8 cellular contexts compared by ENCODE assay signal in genomic region chr11:110711776-110712642, GRCh38. TPM values are rescaled to one million over a fixed set of nuclear protein-coding genes. Genes with fewer than 3 reads are reported as not detected.
A peak's percentile ranks its signal among the peaks of the same experiment; 100 is the strongest.
DNase-seq lines count a peak whose midpoint lies in the region; ATAC-seq and TF ChIP-seq lines count a peak whose summit lies in the region.

A gene with protein sequence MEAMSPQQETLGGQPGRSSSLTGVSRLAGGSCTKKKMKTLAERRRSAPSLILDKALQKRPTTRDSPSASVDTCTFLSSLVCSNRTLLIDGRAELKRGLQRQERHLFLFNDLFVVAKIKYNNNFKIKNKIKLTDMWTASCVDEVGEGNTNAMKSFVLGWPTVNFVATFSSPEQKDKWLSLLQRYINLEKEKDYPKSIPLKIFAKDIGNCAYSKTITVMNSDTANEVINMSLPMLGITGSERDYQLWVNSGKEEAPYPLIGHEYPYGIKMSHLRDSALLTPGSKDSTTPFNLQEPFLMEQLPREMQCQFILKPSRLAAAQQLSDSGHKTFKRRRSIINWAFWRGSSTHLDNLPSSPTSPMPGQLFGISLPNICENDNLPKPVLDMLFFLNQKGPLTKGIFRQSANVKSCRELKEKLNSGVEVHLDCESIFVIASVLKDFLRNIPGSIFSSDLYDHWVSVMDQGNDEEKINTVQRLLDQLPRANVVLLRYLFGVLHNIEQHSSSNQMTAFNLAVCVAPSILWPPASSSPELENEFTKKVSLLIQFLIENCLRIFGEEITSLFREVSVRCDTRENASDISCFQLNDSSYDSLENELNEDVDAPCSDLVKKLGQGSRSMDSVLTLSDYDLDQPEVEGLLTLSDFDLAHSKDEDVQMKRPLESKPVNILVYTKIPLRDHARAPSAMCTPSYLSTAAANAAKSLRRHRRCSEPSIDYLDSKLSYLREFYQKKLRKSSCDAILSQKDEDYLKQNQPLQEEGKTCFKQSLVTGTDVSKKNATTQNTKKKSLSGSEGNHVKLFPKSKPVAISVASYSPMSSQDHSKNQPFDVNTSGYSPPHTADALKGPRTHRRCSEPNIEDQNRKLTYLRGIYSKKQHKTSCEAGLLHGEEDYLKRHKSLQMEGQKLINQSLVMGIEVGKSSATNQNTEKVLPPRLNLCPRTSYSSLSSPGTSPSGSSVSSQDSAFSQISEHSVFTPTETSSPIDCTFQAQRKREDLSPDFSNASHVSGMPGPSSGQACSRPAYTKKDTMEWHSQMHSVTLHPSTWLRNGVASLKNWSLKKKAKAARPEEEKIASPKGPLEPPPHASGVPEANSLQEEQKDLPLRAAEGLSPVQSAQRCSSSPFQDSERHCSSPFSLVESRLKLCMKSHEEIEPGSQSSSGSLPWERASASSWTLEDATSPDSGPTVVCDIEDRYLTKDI (minus strand): TSS chr11:110712437. CDS start chr11:110712231, 206 bp downstream.

- WGBS in thyroid gland, 2 donors: 0% methylated on average over 20 to 25 of the region's 107 CpGs

- peak within 1 kb of the TSS; percentile 63 to 83 (median 78) for H3K4me3 Mint-ChIP-seq in naive thymus-derived CD8-positive, alpha-beta T cell

- POLR2A ChIA-PET in naive thymus-derived CD8-positive, alpha-beta T cell (lab: Charles Lee): no interaction called here

- H3K4me1 Mint-ChIP-seq in naive thymus-derived CD8-positive, alpha-beta T cell: peaks cover 3 to 27% (median 17%) of the 10 kb centered on the region in 4 donors

- H3K4me3 ChIP-seq in AG09309 (ENCODE audit: control insufficient read depth, low read depth, low read length) (peak within 1 kb of the TSS; percentile 68), fibroblast of villous mesenchyme (ENCODE audit: low read depth, low read length) (peak within 1 kb of the TSS; percentile 76), thyroid gland (replicated peaks in 1 of 3) (peak within 1 kb of the TSS; percentile 44 to 85 (median 67))

- peak within 1 kb of the TSS; percentile 61 to 89 (median 83) for H3K27ac ChIP-seq in thyroid gland

- H3K9me3 Mint-ChIP-seq in naive thymus-derived CD8-positive, alpha-beta T cell: no peaks in the 10 kb centered on the region

- no peaks in the 10 kb centered on the region for H3K9me3 ChIP-seq in thyroid gland

- peak; percentile 16 to 91 for TF ChIP-seq POLR2A in thyroid gland (IDR thresholded peaks at IDR 0.05)

- DNase-seq in AG09309 (ENCODE audit: low read depth) (no peak), NCI-H446 treated with DMSO at 0.1 percent for 48 hours (lab: John Stamatoyannopoulos, UW) (peak; percentile 52), activated T-cell treated with anti-CD3 and anti-CD28 coated beads for 48 hours (ENCODE audit: low read depth) (peak; percentile 54), fibroblast of villous mesenchyme (ENCODE audit: low read depth) (peak; percentile 68), thyroid gland (peak; percentile 86 to 87)
- peak in 8 of 10 donors; percentile 1 to 31 (median 16) for DNase-seq in naive thymus-derived CD8-positive, alpha-beta T cell

- intact Hi-C loops in thyroid gland (cut with DNase I): loop anchor here (5.0 kb wide), 1 partner anchor 520 kb away; no protein-coding TSS in a partner anchor

- peak; percentile 79 for ATAC-seq in GM18909 (IDR thresholded peaks at IDR 0.05; ENCODE audit: poor library complexity, unreplicated experiment)
- peak; percentile 66 for ATAC-seq in HG03097 (IDR thresholded peaks at IDR 0.05; ENCODE audit: low FRiP score, unreplicated experiment)
- ATAC-seq in naive thymus-derived CD8-positive, alpha-beta T cell: peak; percentile 75 to 92

- H3K27me3 Mint-ChIP-seq in naive thymus-derived CD8-positive, alpha-beta T cell: peaks cover 40 to 69% (median 57%) of the 10 kb centered on the region in 5 donors

- H3K27ac Mint-ChIP-seq in naive thymus-derived CD8-positive, alpha-beta T cell: no peak within 1 kb of the TSS

- TF ChIP-seq CTCF in AG09309 (IDR thresholded peaks at IDR 0.05; ENCODE audit: control insufficient read depth, insufficient read depth, low read depth, low read length, missing control alignments) (no peak), fibroblast of villous mesenchyme (IDR thresholded peaks at IDR 0.05; ENCODE audit: insufficient read depth, low read depth, low read length) (peak; percentile 1), thyroid gland (IDR thresholded peaks at IDR 0.05) (peak in 2 of 6 experiments; percentile 5 to 19)

- H3K27me3 ChIP-seq in thyroid gland: no peaks in the 10 kb centered on the region

- H3K36me3 Mint-ChIP-seq in naive thymus-derived CD8-positive, alpha-beta T cell: peaks cover 0 to 3% (median 0%) of the 10 kb centered on the region in 3 donors

- peaks cover 0 to 5% of the 10 kb centered on the region in 2 donors for H3K4me1 ChIP-seq in thyroid gland

- no peaks in the 10 kb centered on the region for H3K36me3 ChIP-seq in thyroid gland

RNA-seq across cellular contexts. Expression of the gene that starts here (rescaled TPM):
- total RNA-seq in fibroblast of villous mesenchyme (4.2 and 7.3 TPM in 2 replicates), thyroid gland (10 to 100 TPM; 10.5 to 19.5 (median 11.8) TPM)
- total RNA-seq in naive thymus-derived CD8-positive, alpha-beta T cell: under 1 TPM in 1 of 2 experiments, not detected in 1; 0.08 TPM
- polyA plus RNA-seq in naive thymus-derived CD8-positive, alpha-beta T cell: not detected

Comparison
In these comparisons a context has a peak if more than half of its experiments do, and no peak if none do; other contexts are left out.
1. Peak in DNase-seq and ATAC-seq in naive thymus-derived CD8-positive, alpha-beta T cell; RNA of the gene not detected or under 1 TPM.